13 cellular contexts compared by ENCODE assay signal in the genomic region with DNA sequence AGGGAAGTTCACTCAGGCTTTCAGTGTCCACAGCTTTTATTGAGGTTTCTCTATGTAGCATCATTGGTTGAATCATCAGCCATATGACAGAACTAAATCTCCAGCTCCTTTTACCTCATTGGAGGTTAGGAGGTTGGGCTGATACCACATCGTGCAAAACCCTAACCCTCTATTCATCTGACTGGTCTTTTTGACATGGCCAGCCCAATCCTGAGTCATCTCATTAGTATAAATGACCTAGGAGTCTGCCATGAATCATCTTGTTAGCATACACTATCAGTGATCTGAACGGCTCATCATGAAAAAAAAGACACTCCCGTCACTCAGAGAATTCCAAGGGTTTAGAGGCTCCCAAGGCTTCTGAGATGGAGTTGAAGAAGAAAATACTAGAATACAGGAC.
DNase-seq lines count a peak whose midpoint lies in the region; ATAC-seq and TF ChIP-seq lines count a peak whose summit lies in the region.
"Had no signal": no experiment of that assay in that cellular context is flagged by ENCODE, and none has a peak within 500 bp of the region (broad histone marks: within the 10 kb centered on the region; RNA-seq: fewer than 3 reads in every experiment).

No MANE protein-coding gene starts in this region.

- H3K27me3 Mint-ChIP-seq in neural progenitor cell (ENCODE audit: insufficient read depth, low read depth), result no peaks in the 10 kb centered on the region

- H3K27ac ChIP-seq in Panc1 (ENCODE audit: low read length) (no peak overlapping the region), brain microvascular endothelial cell (no peak overlapping the region), neural progenitor cell (no peak overlapping the region)

- H3K27ac Mint-ChIP-seq in neural progenitor cell, result no peak overlapping the region
- H3K27ac Mint-ChIP-seq: CD8-positive, alpha-beta T cell had no signal

- CTCF ChIA-PET in Panc1 (lab: Charles Lee), result no interaction called here

- DNase-seq in ELF-1 (ENCODE audit: low read depth, low spot score) (peak; percentile 4), Panc1 (ENCODE audit: low read depth, low spot score) (peak; percentile 18), brain microvascular endothelial cell (peak; percentile 47), neural progenitor cell (ENCODE audit: low spot score) (peak; percentile 9), iPS-NIHi7 (ENCODE audit: extremely low spot score) (no peak)
- no peak for DNase-seq in stimulated activated CD4-positive, alpha-beta T cell treated with anti-CD3 and anti-CD28 coated beads, Interleukin-4, amount 100 ng/mL, for 4 hours
- DNase-seq: BE2C; CD8-positive, alpha-beta T cell; NCI-H1092; NCI-H446; NCI-H748 treated with DMSO at 0.1 percent for 48 hours; SHP77 treated with DMSO at 0.1 percent for 48 hours had no signal

- H3K27me3 ChIP-seq in Panc1 (ENCODE audit: control insufficient read depth, insufficient read depth, low read length) (no peaks in the 10 kb centered on the region), brain microvascular endothelial cell (replicated peaks) (no peaks in the 10 kb centered on the region), neural progenitor cell (no peaks in the 10 kb centered on the region)
- H3K27me3 ChIP-seq: BE2C had no signal

- ATAC-seq in Panc1 (no peak), GM21360 (IDR thresholded peaks at IDR 0.05; ENCODE audit: unreplicated experiment) (no peak)
- ATAC-seq: CD8-positive, alpha-beta T cell had no signal

- TF ChIP-seq CTCF in Panc1 (IDR thresholded peaks at IDR 0.05) (no peak), brain microvascular endothelial cell (IDR thresholded peaks at IDR 0.05; ENCODE audit: low read depth, low read length, missing control alignments) (no peak), neural progenitor cell (IDR thresholded peaks at IDR 0.05) (no peak)

- H3K36me3 Mint-ChIP-seq in neural progenitor cell, result no peaks in the 10 kb centered on the region
- H3K36me3 Mint-ChIP-seq: CD8-positive, alpha-beta T cell had no signal

- no peaks in the 10 kb centered on the region for H3K4me1 Mint-ChIP-seq in neural progenitor cell

- no peak overlapping the region for H3K9ac ChIP-seq in neural progenitor cell

- H4K20me1 ChIP-seq in neural progenitor cell (ENCODE audit: low read depth), result no peaks in the 10 kb centered on the region

- no peaks in the 10 kb centered on the region for H3K36me3 ChIP-seq in Panc1 (ENCODE audit: control insufficient read depth, insufficient read depth, low read length)
- H3K36me3 ChIP-seq in brain microvascular endothelial cell (replicated peaks), result no peaks in the 10 kb centered on the region
- no peaks in the 10 kb centered on the region for H3K36me3 ChIP-seq in neural progenitor cell
- H3K36me3 ChIP-seq: BE2C had no signal

- no peaks in the 10 kb centered on the region for H3F3A ChIP-seq in neural progenitor cell (ENCODE audit: low read depth)

- H3K79me2 ChIP-seq in neural progenitor cell (ENCODE audit: low read depth), result no peaks in the 10 kb centered on the region

- no peak overlapping the region for H2AFZ ChIP-seq in neural progenitor cell (replicated peaks)

- H3K9me3 ChIP-seq in Panc1 (ENCODE audit: control insufficient read depth, insufficient read depth, low read depth, low read length), result no peaks in the 10 kb centered on the region
- no peaks in the 10 kb centered on the region for H3K9me3 ChIP-seq in neural progenitor cell (ENCODE audit: low read depth)
- H3K9me3 ChIP-seq: BE2C had no signal

- intact Hi-C loops in Panc1 (cut with micrococcal nuclease; ENCODE audit: unreplicated experiment), result no loop called here

- H3K4me1 ChIP-seq in Panc1 (ENCODE audit: control insufficient read depth, insufficient read depth, low read length) (no peaks in the 10 kb centered on the region), neural progenitor cell (no peaks in the 10 kb centered on the region)
- H3K4me1 ChIP-seq: BE2C had no signal

- H3K4me3 ChIP-seq in Panc1 (ENCODE audit: low read depth in 2 of 2, low read length in 2 of 2) (no peak overlapping the region), brain microvascular endothelial cell (ENCODE audit: low read depth, low read length) (no peak overlapping the region), neural progenitor cell (no peak overlapping the region)

- POLR2A ChIA-PET in Panc1 (lab: Charles Lee), result no interaction called here

- in situ Hi-C loops in Panc1 (cut with HindIII; ENCODE audit: low pct_unique_long_range_greater_than_20kb, low sequenced_read_pairs) (no loop called here), brain microvascular endothelial cell (cut with HindIII; ENCODE audit: low pct_ligation_motif_present, low sequenced_read_pairs) (no loop called here)

- no TSS peak for BruUV-seq in Panc1 (replicated peaks; lab: Mats Ljungman, UMichigan)

- H3K9me3 Mint-ChIP-seq in neural progenitor cell, result no peaks in the 10 kb centered on the region

- H3K4me2 ChIP-seq in neural progenitor cell, result no peak overlapping the region

- no peak overlapping the region for H3K4me3 Mint-ChIP-seq in neural progenitor cell
- H3K4me3 Mint-ChIP-seq: CD8-positive, alpha-beta T cell had no signal

Comparison
In these comparisons a context has a peak if more than half of its experiments do, and no peak if none do; other contexts are left out.
1. DNase-seq: peak in ELF-1 (single experiment), Panc1 (single experiment), brain microvascular endothelial cell (single experiment) and neural progenitor cell (single experiment); none in iPS-NIHi7 (single experiment) and stimulated activated CD4-positive, alpha-beta T cell treated with anti-CD3 and anti-CD28 coated beads, Interleukin-4, amount 100 ng/mL, for 4 hours (0 of 2).